2 cellular contexts compared by ENCODE assay signal in the genomic region with DNA sequence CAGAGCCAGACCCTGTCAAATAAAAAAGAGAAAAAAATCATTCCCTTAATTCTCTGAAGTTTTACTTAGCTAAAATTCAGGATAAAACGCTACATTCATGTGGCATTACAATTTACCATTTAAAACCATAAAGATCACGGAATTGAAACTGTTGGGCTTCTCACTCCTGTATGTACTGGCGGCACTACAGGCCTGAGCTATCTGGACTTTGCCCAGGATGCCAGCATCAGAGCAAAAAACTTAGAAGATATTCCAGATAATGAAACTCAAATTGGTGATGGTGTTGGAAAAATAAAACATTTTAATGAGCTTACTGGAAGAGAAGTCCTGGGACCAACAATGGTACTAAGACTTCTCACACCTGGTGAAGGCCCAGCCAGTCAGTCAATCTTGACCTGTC.
A peak's percentile ranks its signal among the peaks of the same experiment; 100 is the strongest.
TF ChIP-seq lines count a peak whose summit lies in the region.

No MANE protein-coding gene starts in this region.

TF ChIP-seq in liver, 16 proteins besides CTCF, POLR2A, EP300 and RAD21:
- TF ChIP-seq, protein P1, sequence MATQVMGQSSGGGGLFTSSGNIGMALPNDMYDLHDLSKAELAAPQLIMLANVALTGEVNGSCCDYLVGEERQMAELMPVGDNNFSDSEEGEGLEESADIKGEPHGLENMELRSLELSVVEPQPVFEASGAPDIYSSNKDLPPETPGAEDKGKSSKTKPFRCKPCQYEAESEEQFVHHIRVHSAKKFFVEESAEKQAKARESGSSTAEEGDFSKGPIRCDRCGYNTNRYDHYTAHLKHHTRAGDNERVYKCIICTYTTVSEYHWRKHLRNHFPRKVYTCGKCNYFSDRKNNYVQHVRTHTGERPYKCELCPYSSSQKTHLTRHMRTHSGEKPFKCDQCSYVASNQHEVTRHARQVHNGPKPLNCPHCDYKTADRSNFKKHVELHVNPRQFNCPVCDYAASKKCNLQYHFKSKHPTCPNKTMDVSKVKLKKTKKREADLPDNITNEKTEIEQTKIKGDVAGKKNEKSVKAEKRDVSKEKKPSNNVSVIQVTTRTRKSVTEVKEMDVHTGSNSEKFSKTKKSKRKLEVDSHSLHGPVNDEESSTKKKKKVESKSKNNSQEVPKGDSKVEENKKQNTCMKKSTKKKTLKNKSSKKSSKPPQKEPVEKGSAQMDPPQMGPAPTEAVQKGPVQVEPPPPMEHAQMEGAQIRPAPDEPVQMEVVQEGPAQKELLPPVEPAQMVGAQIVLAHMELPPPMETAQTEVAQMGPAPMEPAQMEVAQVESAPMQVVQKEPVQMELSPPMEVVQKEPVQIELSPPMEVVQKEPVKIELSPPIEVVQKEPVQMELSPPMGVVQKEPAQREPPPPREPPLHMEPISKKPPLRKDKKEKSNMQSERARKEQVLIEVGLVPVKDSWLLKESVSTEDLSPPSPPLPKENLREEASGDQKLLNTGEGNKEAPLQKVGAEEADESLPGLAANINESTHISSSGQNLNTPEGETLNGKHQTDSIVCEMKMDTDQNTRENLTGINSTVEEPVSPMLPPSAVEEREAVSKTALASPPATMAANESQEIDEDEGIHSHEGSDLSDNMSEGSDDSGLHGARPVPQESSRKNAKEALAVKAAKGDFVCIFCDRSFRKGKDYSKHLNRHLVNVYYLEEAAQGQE (IDR thresholded peaks at IDR 0.05): no peak
- TF ChIP-seq HNF4A (conservative IDR thresholded peaks at IDR 0.05): peak; percentile 54 to 57

TF ChIP-seq in HepG2, 621 proteins besides CTCF, POLR2A, EP300 and RAD21 (continued from another document):
- TF ChIP-seq, protein P2, sequence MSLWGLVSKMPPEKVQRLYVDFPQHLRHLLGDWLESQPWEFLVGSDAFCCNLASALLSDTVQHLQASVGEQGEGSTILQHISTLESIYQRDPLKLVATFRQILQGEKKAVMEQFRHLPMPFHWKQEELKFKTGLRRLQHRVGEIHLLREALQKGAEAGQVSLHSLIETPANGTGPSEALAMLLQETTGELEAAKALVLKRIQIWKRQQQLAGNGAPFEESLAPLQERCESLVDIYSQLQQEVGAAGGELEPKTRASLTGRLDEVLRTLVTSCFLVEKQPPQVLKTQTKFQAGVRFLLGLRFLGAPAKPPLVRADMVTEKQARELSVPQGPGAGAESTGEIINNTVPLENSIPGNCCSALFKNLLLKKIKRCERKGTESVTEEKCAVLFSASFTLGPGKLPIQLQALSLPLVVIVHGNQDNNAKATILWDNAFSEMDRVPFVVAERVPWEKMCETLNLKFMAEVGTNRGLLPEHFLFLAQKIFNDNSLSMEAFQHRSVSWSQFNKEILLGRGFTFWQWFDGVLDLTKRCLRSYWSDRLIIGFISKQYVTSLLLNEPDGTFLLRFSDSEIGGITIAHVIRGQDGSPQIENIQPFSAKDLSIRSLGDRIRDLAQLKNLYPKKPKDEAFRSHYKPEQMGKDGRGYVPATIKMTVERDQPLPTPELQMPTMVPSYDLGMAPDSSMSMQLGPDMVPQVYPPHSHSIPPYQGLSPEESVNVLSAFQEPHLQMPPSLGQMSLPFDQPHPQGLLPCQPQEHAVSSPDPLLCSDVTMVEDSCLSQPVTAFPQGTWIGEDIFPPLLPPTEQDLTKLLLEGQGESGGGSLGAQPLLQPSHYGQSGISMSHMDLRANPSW (CRISPR knock-in tag; IDR thresholded peaks at IDR 0.05; ENCODE audit: borderline replicate concordance): no peak
- TF ChIP-seq TARDBP (CRISPR knock-in tag; IDR thresholded peaks at IDR 0.05): no peak
- no peak for TF ChIP-seq KLF15 (CRISPR knock-in tag; IDR thresholded peaks at IDR 0.05; ENCODE audit: borderline replicate concordance)
- no peak for TF ChIP-seq ZBTB42 (CRISPR knock-in tag; IDR thresholded peaks at IDR 0.05)
- TF ChIP-seq GPN1 (CRISPR knock-in tag; IDR thresholded peaks at IDR 0.05; ENCODE audit: borderline replicate concordance): no peak
- TF ChIP-seq, protein P3, sequence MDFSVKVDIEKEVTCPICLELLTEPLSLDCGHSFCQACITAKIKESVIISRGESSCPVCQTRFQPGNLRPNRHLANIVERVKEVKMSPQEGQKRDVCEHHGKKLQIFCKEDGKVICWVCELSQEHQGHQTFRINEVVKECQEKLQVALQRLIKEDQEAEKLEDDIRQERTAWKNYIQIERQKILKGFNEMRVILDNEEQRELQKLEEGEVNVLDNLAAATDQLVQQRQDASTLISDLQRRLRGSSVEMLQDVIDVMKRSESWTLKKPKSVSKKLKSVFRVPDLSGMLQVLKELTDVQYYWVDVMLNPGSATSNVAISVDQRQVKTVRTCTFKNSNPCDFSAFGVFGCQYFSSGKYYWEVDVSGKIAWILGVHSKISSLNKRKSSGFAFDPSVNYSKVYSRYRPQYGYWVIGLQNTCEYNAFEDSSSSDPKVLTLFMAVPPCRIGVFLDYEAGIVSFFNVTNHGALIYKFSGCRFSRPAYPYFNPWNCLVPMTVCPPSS (IDR thresholded peaks at IDR 0.05): no peak
- TF ChIP-seq, protein P4, sequence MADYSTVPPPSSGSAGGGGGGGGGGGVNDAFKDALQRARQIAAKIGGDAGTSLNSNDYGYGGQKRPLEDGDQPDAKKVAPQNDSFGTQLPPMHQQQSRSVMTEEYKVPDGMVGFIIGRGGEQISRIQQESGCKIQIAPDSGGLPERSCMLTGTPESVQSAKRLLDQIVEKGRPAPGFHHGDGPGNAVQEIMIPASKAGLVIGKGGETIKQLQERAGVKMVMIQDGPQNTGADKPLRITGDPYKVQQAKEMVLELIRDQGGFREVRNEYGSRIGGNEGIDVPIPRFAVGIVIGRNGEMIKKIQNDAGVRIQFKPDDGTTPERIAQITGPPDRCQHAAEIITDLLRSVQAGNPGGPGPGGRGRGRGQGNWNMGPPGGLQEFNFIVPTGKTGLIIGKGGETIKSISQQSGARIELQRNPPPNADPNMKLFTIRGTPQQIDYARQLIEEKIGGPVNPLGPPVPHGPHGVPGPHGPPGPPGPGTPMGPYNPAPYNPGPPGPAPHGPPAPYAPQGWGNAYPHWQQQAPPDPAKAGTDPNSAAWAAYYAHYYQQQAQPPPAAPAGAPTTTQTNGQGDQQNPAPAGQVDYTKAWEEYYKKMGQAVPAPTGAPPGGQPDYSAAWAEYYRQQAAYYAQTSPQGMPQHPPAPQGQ (CRISPR knock-in tag; IDR thresholded peaks at IDR 0.05; ENCODE audit: borderline replicate concordance): no peak
- TF ChIP-seq SMARCC2 (IDR thresholded peaks at IDR 0.05): no peak
- TF ChIP-seq ZFY (CRISPR knock-in tag; IDR thresholded peaks at IDR 0.05): no peak
- TF ChIP-seq FOXC1 (CRISPR knock-in tag; IDR thresholded peaks at IDR 0.05; ENCODE audit: borderline replicate concordance): no peak
- no peak for TF ChIP-seq ZNF720 (CRISPR knock-in tag; IDR thresholded peaks at IDR 0.05)
- TF ChIP-seq, protein P5, sequence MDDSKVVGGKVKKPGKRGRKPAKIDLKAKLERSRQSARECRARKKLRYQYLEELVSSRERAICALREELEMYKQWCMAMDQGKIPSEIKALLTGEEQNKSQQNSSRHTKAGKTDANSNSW (CRISPR knock-in tag; IDR thresholded peaks at IDR 0.05; ENCODE audit: borderline replicate concordance): no peak
- no peak for TF ChIP-seq NR2F2 (IDR thresholded peaks at IDR 0.05; ENCODE audit: borderline replicate concordance, low read depth)
- no peak for TF ChIP-seq SCMH1 (CRISPR knock-in tag; IDR thresholded peaks at IDR 0.05; ENCODE audit: borderline replicate concordance)
